ENCODE assay signal across 20 cellular contexts in genomic region chr12:124238886-124239285, GRCh38. TPM values are rescaled to one million over a fixed set of nuclear protein-coding genes. Genes with fewer than 3 reads are reported as not detected.
DNase-seq lines count a peak whose midpoint lies in the region; ATAC-seq and TF ChIP-seq lines count a peak whose summit lies in the region.
"Had no signal": no experiment of that assay in that cellular context is flagged by ENCODE, and none has a peak within 500 bp of the region (broad histone marks: within the 10 kb centered on the region; RNA-seq: fewer than 3 reads in every experiment).

No MANE protein-coding gene starts in this region.

- H3K4me1 ChIP-seq in mesenchymal stem cell (ENCODE audit: control insufficient read depth, insufficient read depth, low read depth, low read length): peaks cover 4% of the 10 kb centered on the region
- H3K4me1 ChIP-seq: A549 had no signal

- DNase-seq in HuH-7 (ENCODE audit: low spot score) (peak; percentile 55), mesenchymal stem cell (no peak), progenitor cell of endocrine pancreas (ENCODE audit: low spot score, unreplicated experiment) (no peak), Ammon's horn (ENCODE audit: low spot score) (no peak), dermis blood vessel endothelial cell (no peak)
- no peak for DNase-seq in activated effector memory CD4-positive, alpha-beta T cell treated with Interleukin-2 at 50 U/mL for 16 hours
- DNase-seq: CD8-positive, alpha-beta T cell; HCEC 1CT; KBM-7; NCI-H1417; NCI-H187; NCI-H446; NCI-H526 treated with DMSO at 0.1 percent for 48 hours had no signal

- peaks cover 4% of the 10 kb centered on the region for H3K36me3 Mint-ChIP-seq in progenitor cell of endocrine pancreas (ENCODE audit: insufficient read depth)
- H3K36me3 Mint-ChIP-seq: CD8-positive, alpha-beta T cell had no signal

- no peak overlapping the region for H4K8ac ChIP-seq in mesenchymal stem cell (ENCODE audit: low read length)

- H2BK12ac ChIP-seq in mesenchymal stem cell (ENCODE audit: low read length in 2 of 2): no peak overlapping the region

- no peaks in the 10 kb centered on the region for H3K36me3 ChIP-seq in mesenchymal stem cell (ENCODE audit: control insufficient read depth in 1 of 2, insufficient read depth in 2 of 2, low read depth in 1 of 2, low read length in 2 of 2)
- H3K36me3 ChIP-seq: BLaER1 treated with 17β-estradiol and CSF1 and Interleukin-3, amounts not matched to agents 10 nM and 100 nM had no signal

- H3K79me1 ChIP-seq in mesenchymal stem cell (replicated peaks; ENCODE audit: low read length, poor library complexity, severe bottlenecking): no peaks in the 10 kb centered on the region

- H3K4me2 ChIP-seq in mesenchymal stem cell (ENCODE audit: low read length, poor library complexity, severe bottlenecking): no peak overlapping the region
- H3K4me2 ChIP-seq: A549; BLaER1 treated with 17β-estradiol and CSF1 and Interleukin-3, amounts not matched to agents 10 nM and 100 nM; GM23338 had no signal

- peaks cover 4% of the 10 kb centered on the region for H3K9me3 Mint-ChIP-seq in progenitor cell of endocrine pancreas (ENCODE audit: low read depth)

- peaks cover 9 to 23% of the 10 kb centered on the region in 2 experiments for H3K27me3 ChIP-seq in mesenchymal stem cell (ENCODE audit: control insufficient read depth in 1 of 2, insufficient read depth in 1 of 2, low read length in 2 of 2)

- H2BK5ac ChIP-seq in mesenchymal stem cell (ENCODE audit: low read depth, low read length, poor library complexity, severe bottlenecking): no peak overlapping the region

- WGBS in mesenchymal stem cell: 100% methylated on average over 3 of the region's 4 CpGs

- H3K27ac ChIP-seq in VCaP (peak overlapping the region; percentile 65), mesenchymal stem cell (ENCODE audit: low read length, poor library complexity, severe bottlenecking) (no peak overlapping the region)
- H3K27ac ChIP-seq: A549; BLaER1 treated with 17β-estradiol and CSF1 and Interleukin-3, amounts not matched to agents 10 nM and 100 nM had no signal

- no peak overlapping the region for H3K14ac ChIP-seq in mesenchymal stem cell (ENCODE audit: low read length in 2 of 2)

- peak overlapping the region; percentile 17 for H3K4me3 Mint-ChIP-seq in progenitor cell of endocrine pancreas (ENCODE audit: low read depth)
- H3K4me3 Mint-ChIP-seq: CD8-positive, alpha-beta T cell; GM23338 had no signal

- H3K27ac Mint-ChIP-seq in progenitor cell of endocrine pancreas: peak overlapping the region; percentile 79
- H3K27ac Mint-ChIP-seq: CD8-positive, alpha-beta T cell; GM23338 had no signal

- no peaks in the 10 kb centered on the region for H3K27me3 Mint-ChIP-seq in progenitor cell of endocrine pancreas

- no peak overlapping the region for H3K9ac ChIP-seq in mesenchymal stem cell (ENCODE audit: low read length)
- H3K9ac ChIP-seq: BLaER1 treated with 17β-estradiol and CSF1 and Interleukin-3, amounts not matched to agents 10 nM and 100 nM had no signal

- TF ChIP-seq CTCF in VCaP (conservative IDR thresholded peaks at IDR 0.05): no peak
- no peak for TF ChIP-seq CTCF in progenitor cell of endocrine pancreas (IDR thresholded peaks at IDR 0.05; ENCODE audit: unreplicated experiment)

- no peak for ATAC-seq in HG03280 (IDR thresholded peaks at IDR 0.05; ENCODE audit: unreplicated experiment)
- ATAC-seq: A549; CD8-positive, alpha-beta T cell; GM23338; Panc1 had no signal

- no peak overlapping the region for H2BK15ac ChIP-seq in mesenchymal stem cell (ENCODE audit: low read depth, poor library complexity, severe bottlenecking)

- no peak overlapping the region for H4K91ac ChIP-seq in mesenchymal stem cell (ENCODE audit: low read length)

- no peak overlapping the region for H3K4ac ChIP-seq in mesenchymal stem cell (ENCODE audit: low read depth in 1 of 2, low read length in 2 of 2)

- H2AFZ ChIP-seq in mesenchymal stem cell (ENCODE audit: low read depth, low read length): no peak overlapping the region
- H2AFZ ChIP-seq: GM23338 had no signal

- no peak overlapping the region for H3K4me3 ChIP-seq in mesenchymal stem cell (ENCODE audit: insufficient read depth in 1 of 2, low read depth in 1 of 2, low read length in 2 of 2)
- H3K4me3 ChIP-seq: A549; BLaER1 treated with 17β-estradiol and CSF1 and Interleukin-3, amounts not matched to agents 10 nM and 100 nM; GM23338 had no signal

- no peak overlapping the region for H3K23ac ChIP-seq in mesenchymal stem cell (ENCODE audit: low read length in 2 of 2)

- H3K9me3 ChIP-seq in mesenchymal stem cell (ENCODE audit: control insufficient read depth, low read length): peaks cover 8% of the 10 kb centered on the region

- H2AK5ac ChIP-seq in mesenchymal stem cell (ENCODE audit: low read length, severe bottlenecking): peak overlapping the region; percentile 39

- H3K4me1 Mint-ChIP-seq in progenitor cell of endocrine pancreas (ENCODE audit: low read depth): peaks cover 32% of the 10 kb centered on the region

- no peak overlapping the region for H3K18ac ChIP-seq in mesenchymal stem cell (ENCODE audit: low read depth in 1 of 2, low read length in 2 of 2)

- no peak overlapping the region for H2BK120ac ChIP-seq in mesenchymal stem cell (ENCODE audit: low read depth, low read length)

RNA-seq across cellular contexts. Expression of gene RFLNA, which starts 56.0 kb away (rescaled TPM):
- polyA plus RNA-seq in mesenchymal stem cell (2013, experiment 1 of 2): 1.3 TPM
- 1.1 TPM for polyA plus RNA-seq in mesenchymal stem cell (2013, experiment 2 of 2)
- 19.0 and 20.8 TPM in 2 replicates for total RNA-seq in progenitor cell of endocrine pancreas
- total RNA-seq in dermis blood vessel endothelial cell: under 0.01 and 0.19 TPM in 2 replicates
- total RNA-seq: CD8-positive, alpha-beta T cell; SK-MEL-5 had no signal
- polyA plus RNA-seq: A549 had no signal

Comparison
In these comparisons a context has a peak if more than half of its experiments do, and no peak if none do; other contexts are left out.
1. RNA of gene RFLNA, which starts 56.0 kb away (total RNA-seq): 19.0 to 20.8 TPM in progenitor cell of endocrine pancreas; under 0.01 to 0.19 TPM in dermis blood vessel endothelial cell; every median in the first group is over 10 times any median in the second.